In genomic region chr1:234980657-234981396, GRCh38 we compare ENCODE assay signal across 1 cellular context.
TF ChIP-seq lines count a peak whose summit lies in the region.

No MANE protein-coding gene starts in this region.

TF ChIP-seq in HEK293, 187 proteins besides CTCF, POLR2A, EP300 and RAD21 (continued from another document):
- TF ChIP-seq ZNF148 (tag by site-specific recombination; IDR thresholded peaks at IDR 0.05; ENCODE audit: borderline replicate concordance), result no peak
- no peak for TF ChIP-seq ZSCAN23 (tag by site-specific recombination; IDR thresholded peaks at IDR 0.05)
- TF ChIP-seq ZNF248 (tag by site-specific recombination; IDR thresholded peaks at IDR 0.05), result no peak
- TF ChIP-seq SCRT1 (tag by site-specific recombination; IDR thresholded peaks at IDR 0.05; ENCODE audit: borderline replicate concordance), result no peak
- TF ChIP-seq ZNF398 (tag by site-specific recombination; IDR thresholded peaks at IDR 0.05), result no peak
- TF ChIP-seq ZFP37 (tag by site-specific recombination; IDR thresholded peaks at IDR 0.05), result no peak
- TF ChIP-seq HOXC10 (CRISPR knock-in tag; IDR thresholded peaks at IDR 0.05), result no peak
- TF ChIP-seq ZNF2 (tag by site-specific recombination; IDR thresholded peaks at IDR 0.05), result 0 out of 2 replicates have a peak, but pooled peaks have one; percentile 26
